ENCODE assay signal across 31 cellular contexts in genomic region chr1:67103548-67103947, GRCh38. TPM values are rescaled to one million over a fixed set of nuclear protein-coding genes. Genes with fewer than 3 reads are reported as not detected.
"Had no signal": no experiment of that assay in that cellular context is flagged by ENCODE, and none has a peak within 500 bp of the region (broad histone marks: within the 10 kb centered on the region; RNA-seq: fewer than 3 reads in every experiment).

No MANE protein-coding gene starts in this region.

- H3K9ac ChIP-seq: neural progenitor cell, parathyroid adenoma had no signal

- H3K79me2 ChIP-seq: parathyroid adenoma had no signal

- FAIRE-seq: islet of Langerhans had no signal

- H3K4me3 ChIP-seq: esophagus squamous epithelium, heart right ventricle, left ventricle myocardium inferior, lower lobe of right lung, neural progenitor cell, right atrium auricular region, testis, tibial artery, upper lobe of right lung, uterus had no signal

- H3K4me2 ChIP-seq: neural progenitor cell had no signal

- H2AFZ ChIP-seq: neural progenitor cell, parathyroid adenoma had no signal

- H3K36me3 ChIP-seq: esophagus squamous epithelium, heart right ventricle, left ventricle myocardium inferior, lower lobe of right lung, neural progenitor cell, right atrium auricular region, tibial artery, upper lobe of right lung, uterus had no signal

- DNase-seq: cortex of kidney; effector memory CD8-positive, alpha-beta T cell; erythroblast; esophagus squamous epithelium; foreskin melanocyte; glutamatergic neuron; heart right ventricle; hippocampal formation; left cardiac atrium; left ventricle myocardium inferior; lower lobe of right lung; naive thymus-derived CD4-positive, alpha-beta T cell; stimulated activated CD4-positive, alpha-beta T cell treated with anti-CD3 and anti-CD28 coated beads, Interleukin-4, amount 100 ng/mL, for 4 hours; stimulated activated naive CD8-positive, alpha-beta T cell treated with anti-CD3 and anti-CD28 coated beads, Interleukin-15, Interleukin-2, amounts not matched to agents 100 U/mL and 50 U/mL, for 24 hours; substantia nigra; testis; tibial artery; upper lobe of right lung; uterus had no signal

- H3K4me1 ChIP-seq: esophagus squamous epithelium, heart right ventricle, left ventricle myocardium inferior, lower lobe of right lung, parathyroid adenoma, right atrium auricular region, testis, upper lobe of right lung, uterus had no signal

- ATAC-seq: effector memory CD8-positive, alpha-beta T cell; heart right ventricle; left cardiac atrium; lower lobe of right lung; naive thymus-derived CD4-positive, alpha-beta T cell; sciatic nerve; stimulated activated memory B cell treated with anti-CD40 and anti-IgM and Interleukin-4, amounts not matched to agents 10 μg/mL and 1 μg/mL and 100 μg/mL, for 72 hours; stimulated activated naive CD8-positive, alpha-beta T cell treated with anti-CD3 and anti-CD28 coated beads, Interleukin-15, Interleukin-2, amounts not matched to agents 100 U/mL and 50 U/mL, for 24 hours; upper lobe of right lung had no signal

- H3K27me3 ChIP-seq: esophagus squamous epithelium, neural progenitor cell, right atrium auricular region, testis, tibial artery, upper lobe of right lung, uterus had no signal

- H3K9me3 ChIP-seq: esophagus squamous epithelium, heart right ventricle, left ventricle myocardium inferior, lower lobe of right lung, right atrium auricular region, testis, tibial artery, upper lobe of right lung, uterus had no signal

- H3K27ac ChIP-seq: esophagus squamous epithelium, heart right ventricle, left ventricle myocardium inferior, lower lobe of right lung, neural progenitor cell, parathyroid adenoma, right atrium auricular region, testis, tibial artery, upper lobe of right lung, uterus had no signal

RNA-seq across cellular contexts. Expression of gene C1orf141, which starts 31.2 kb away (rescaled TPM):
- total RNA-seq: chondrocyte; dermis microvascular lymphatic vessel endothelial cell; esophagus squamous epithelium; heart right ventricle; kidney epithelial cell; left cardiac atrium; left ventricle myocardium inferior; mesenteric fat pad; naive thymus-derived CD4-positive, alpha-beta T cell; osteoblast; progenitor cell of endocrine pancreas; right atrium auricular region; sciatic nerve; upper lobe of right lung; uterus had no signal
- polyA plus RNA-seq: heart right ventricle; naive thymus-derived CD4-positive, alpha-beta T cell had no signal
